Comparison of ENCODE assay signal across 9 cellular contexts in the genomic region with DNA sequence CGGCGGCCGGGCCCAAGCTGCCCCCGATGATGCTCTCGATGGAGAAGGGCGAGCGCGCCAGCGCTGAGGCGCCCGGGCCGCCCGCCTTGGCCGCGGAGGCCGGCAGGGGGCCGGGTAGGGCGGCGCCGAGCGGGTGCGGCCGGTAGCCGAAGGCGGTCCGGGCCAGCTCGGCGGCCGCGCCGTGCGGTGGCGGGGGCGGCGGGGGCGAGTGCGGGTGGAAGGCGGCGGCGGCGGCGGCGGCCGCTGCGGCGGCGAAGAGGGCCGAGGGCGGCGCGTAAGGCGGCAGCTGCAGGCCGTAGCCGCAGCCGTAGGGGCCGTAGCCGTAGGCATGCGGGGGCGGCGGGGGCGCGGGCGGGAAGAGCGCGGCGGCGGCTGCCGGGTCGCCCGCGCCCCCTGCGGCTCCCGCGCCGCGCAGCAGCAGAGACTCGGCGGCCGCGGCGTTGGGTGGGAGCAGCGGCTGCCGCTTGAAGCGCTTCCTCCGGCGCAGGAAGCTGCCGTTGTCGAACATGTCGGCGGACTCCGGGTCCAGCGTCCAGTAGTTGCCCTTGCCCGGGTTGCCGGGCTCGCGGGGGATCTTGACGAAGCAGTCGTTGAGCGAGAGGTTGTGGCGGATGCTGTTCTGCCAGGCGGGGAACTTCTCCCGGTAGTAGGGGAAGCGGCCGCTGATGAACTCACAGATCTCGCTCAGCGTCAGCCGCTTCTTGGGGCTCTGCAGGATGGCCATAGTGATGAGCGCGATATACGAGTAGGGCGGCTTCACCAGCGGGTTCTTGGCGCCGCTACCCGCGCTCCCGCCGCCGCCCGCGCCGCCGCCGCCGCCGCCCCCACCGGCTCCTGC. TPM values are rescaled to one million over a fixed set of nuclear protein-coding genes. Genes with fewer than 3 reads are reported as not detected.
DNase-seq lines count a peak whose midpoint lies in the region; ATAC-seq and TF ChIP-seq lines count a peak whose summit lies in the region.
"Had no signal": no experiment of that assay in that cellular context is flagged by ENCODE, and none has a peak within 500 bp of the region (broad histone marks: within the 10 kb centered on the region; RNA-seq: fewer than 3 reads in every experiment).

No MANE protein-coding gene starts in this region.

- no peak; the same call in none of the 2 replicates for TF ChIP-seq CTCF in AG09319 (IDR thresholded peaks at IDR 0.05; ENCODE audit: low read depth, low read length)
- TF ChIP-seq CTCF in retinal pigment epithelial cell (conservative IDR thresholded peaks at IDR 0.05; ENCODE audit: low read depth, low read length) = no peak

- H3K27me3 Mint-ChIP-seq in activated T-helper 17 cell treated with anti-CD3 and anti-CD28 coated beads, Interleukin-2, amount 50 U/mL, for 72 hours = peaks cover 59% of the 10 kb centered on the region

- H3K4me3 ChIP-seq in retinal pigment epithelial cell (ENCODE audit: low read length) = peak overlapping the region; percentile 72

- no peaks in the 10 kb centered on the region for H3K4me1 Mint-ChIP-seq in activated T-helper 17 cell treated with anti-CD3 and anti-CD28 coated beads, Interleukin-2, amount 50 U/mL, for 72 hours

- H3K27ac Mint-ChIP-seq in activated T-helper 17 cell treated with anti-CD3 and anti-CD28 coated beads, Interleukin-2, amount 50 U/mL, for 72 hours = no peak overlapping the region

- no peaks in the 10 kb centered on the region for H3K9me3 Mint-ChIP-seq in activated T-helper 17 cell treated with anti-CD3 and anti-CD28 coated beads, Interleukin-2, amount 50 U/mL, for 72 hours

- ATAC-seq in GM18907 (IDR thresholded peaks at IDR 0.05; ENCODE audit: unreplicated experiment) = peak; percentile 40
- peak; percentile 67 for ATAC-seq in activated T-helper 17 cell treated with anti-CD3 and anti-CD28 coated beads, Interleukin-2, amount 50 U/mL, for 72 hours (replicated peaks)
- no peak for ATAC-seq in HG03520 (IDR thresholded peaks at IDR 0.05; ENCODE audit: unreplicated experiment)

- H3K36me3 Mint-ChIP-seq in activated T-helper 17 cell treated with anti-CD3 and anti-CD28 coated beads, Interleukin-2, amount 50 U/mL, for 72 hours (ENCODE audit: low read depth) = peaks cover 10% of the 10 kb centered on the region

- H3K4me3 Mint-ChIP-seq in activated T-helper 17 cell treated with anti-CD3 and anti-CD28 coated beads, Interleukin-2, amount 50 U/mL, for 72 hours = peak overlapping the region; percentile 66

- DNase-seq in AG09319 (ENCODE audit: extremely low read depth, low read depth) (peak; percentile 22), NCI-H1694 treated with DMSO at 0.1 percent for 48 hours (lab: John Stamatoyannopoulos, UW) (peak; percentile 28), germinal center (ENCODE audit: low spot score) (peak; percentile 15), retinal pigment epithelial cell (ENCODE audit: low read depth) (no peak), AG20443 (ENCODE audit: low spot score) (no peak)

RNA-seq across cellular contexts. Expression of gene FOXD1, which starts 1.1 kb away (rescaled TPM):
- under 1 TPM in 1 of 2 donors, not detected in 1; 0.45 TPM for total RNA-seq in activated T-helper 17 cell treated with anti-CD3 and anti-CD28 coated beads, Interleukin-2, amount 50 U/mL, for 72 hours
- total RNA-seq: liver had no signal

RNA-seq across cellular contexts. Expression of gene BTF3, which starts 50.8 kb away (rescaled TPM):
- 100 to 1,000 TPM; 887 to 907 TPM for total RNA-seq in activated T-helper 17 cell treated with anti-CD3 and anti-CD28 coated beads, Interleukin-2, amount 50 U/mL, for 72 hours

Comparison
In these comparisons a context has a peak if more than half of its experiments do, and no peak if none do; other contexts are left out.
1. DNase-seq: peak in AG09319 (single experiment), NCI-H1694 treated with DMSO at 0.1 percent for 48 hours (single experiment) and germinal center (single experiment); none in retinal pigment epithelial cell (single experiment) and AG20443 (single experiment).